12 cellular contexts compared by ENCODE assay signal in the genomic region with DNA sequence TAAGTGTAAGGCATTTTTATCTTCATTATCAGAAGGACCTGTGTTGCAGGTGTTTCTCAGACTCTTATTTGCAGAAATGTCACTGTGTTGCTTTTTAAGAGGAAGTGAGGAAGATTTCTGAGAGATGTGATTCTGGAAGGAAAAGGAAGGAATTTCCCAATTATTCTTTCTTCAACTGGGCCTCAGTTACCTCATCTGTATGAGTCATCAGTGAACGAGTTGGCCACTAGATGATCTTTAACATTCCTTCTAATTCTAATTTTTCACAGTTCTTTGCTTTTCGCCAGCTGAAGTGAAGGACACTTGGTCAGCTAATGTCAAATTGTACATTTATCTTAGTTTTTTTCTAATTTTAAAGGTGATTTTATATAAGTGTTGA. TPM values are rescaled to one million over a fixed set of nuclear protein-coding genes. Genes with fewer than 3 reads are reported as not detected.
DNase-seq lines count a peak whose midpoint lies in the region; ATAC-seq, FAIRE-seq and TF ChIP-seq lines count a peak whose summit lies in the region.
"Had no signal": no experiment of that assay in that cellular context is flagged by ENCODE, and none has a peak within 500 bp of the region (broad histone marks: within the 10 kb centered on the region; RNA-seq: fewer than 3 reads in every experiment).

No MANE protein-coding gene starts in this region.

- H3K27me3 ChIP-seq in ACC112 (ENCODE audit: insufficient read depth, low read length), result no peaks in the 10 kb centered on the region
- H3K27me3 ChIP-seq in Karpas-422 (ENCODE audit: low read length), result no peaks in the 10 kb centered on the region
- no peaks in the 10 kb centered on the region for H3K27me3 ChIP-seq in K562 (ENCODE audit: control insufficient read depth in 2 of 2, insufficient read depth in 2 of 2, low read length in 2 of 2)
- H3K27me3 ChIP-seq in mesenchymal stem cell (ENCODE audit: control insufficient read depth in 1 of 2, insufficient read depth in 1 of 2, low read length in 2 of 2), result no peaks in the 10 kb centered on the region
- H3K27me3 ChIP-seq: BE2C had no signal

- in situ Hi-C loops in K562 (cut with MboI), result no loop called here

- H3K14ac ChIP-seq in mesenchymal stem cell (ENCODE audit: low read length in 2 of 2), result no peak overlapping the region

- TF ChIP-seq RAD21 in K562 (CRISPR knock-in tag; conservative IDR thresholded peaks at IDR 0.05 in 1 of 2, IDR thresholded peaks at IDR 0.05 in 1 of 2), result no peak

- intact Hi-C loops in K562 (cut with micrococcal nuclease), result loop anchor here (1.0 to 2.0 kb wide), 2 partner anchors 15 to 38 kb away; no protein-coding TSS in a partner anchor

- H4K8ac ChIP-seq in mesenchymal stem cell (ENCODE audit: low read length), result no peak overlapping the region

- no peak for TF ChIP-seq POLR2A in K562 (conservative IDR thresholded peaks at IDR 0.05)

- POLR2A ChIA-PET in K562 (lab: Yijun Ruan, JAX) (interaction anchor here (0.6 to 6.1 kb wide), 3 partner anchors 12 to 37 kb away, joined by 4 to 32 read pairs (median 4); no protein-coding TSS in a partner anchor), T-cell (lab: Charles Lee) (no interaction called here)

- H3K79me1 ChIP-seq in mesenchymal stem cell (replicated peaks; ENCODE audit: low read length, poor library complexity, severe bottlenecking), result no peaks in the 10 kb centered on the region

- H3K9me3 Mint-ChIP-seq in glutamatergic neuron (ENCODE audit: unreplicated experiment) (peaks cover 2% of the 10 kb centered on the region), T-cell (no peaks in the 10 kb centered on the region)

- DNase-seq in Karpas-422 (peak; percentile 11), K562 (ENCODE audit: extremely low read depth in 1 of 4, low spot score in 3 of 4) (no peak), mesenchymal stem cell (peak; percentile 92), glutamatergic neuron (no peak), T-cell (no peak)
- DNase-seq: NCI-H1930 had no signal

- TF ChIP-seq EP300 in K562 (IDR thresholded peaks at IDR 0.05; ENCODE audit: low read length), result peak; percentile 67

- H3K9me3 ChIP-seq in Karpas-422 (ENCODE audit: low read length) (no peaks in the 10 kb centered on the region), K562 (replicated peaks; ENCODE audit: control insufficient read depth, insufficient read depth, low read depth, low read length) (no peaks in the 10 kb centered on the region), mesenchymal stem cell (ENCODE audit: control insufficient read depth, low read length) (no peaks in the 10 kb centered on the region)
- H3K9me3 ChIP-seq: BE2C had no signal

- BruUV-seq in K562 (replicated peaks; lab: Mats Ljungman, UMichigan), result no TSS peak

- H3K27ac Mint-ChIP-seq in glutamatergic neuron (ENCODE audit: unreplicated experiment), result no peak overlapping the region
- no peak overlapping the region for H3K27ac Mint-ChIP-seq in T-cell

- H3K79me2 ChIP-seq in ACC112 (ENCODE audit: control insufficient read depth, insufficient read depth, low read length, unreplicated experiment) (no peaks in the 10 kb centered on the region), Karpas-422 (ENCODE audit: low read length) (no peaks in the 10 kb centered on the region), K562 (ENCODE audit: control insufficient read depth, insufficient read depth, low read length) (no peaks in the 10 kb centered on the region)

- H2AFZ ChIP-seq in ACC112 (ENCODE audit: low read length, unreplicated experiment), result no peak overlapping the region
- no peak overlapping the region for H2AFZ ChIP-seq in Karpas-422 (ENCODE audit: low read length)
- H2AFZ ChIP-seq in K562 (ENCODE audit: low read depth, low read length), result peak overlapping the region; percentile 48
- no peak overlapping the region for H2AFZ ChIP-seq in mesenchymal stem cell (ENCODE audit: low read depth, low read length)

- TF ChIP-seq CTCF in K562 (IDR thresholded peaks at IDR 0.05 in 2 of 3, conservative IDR thresholded peaks at IDR 0.05 in 1 of 3; ENCODE audit: insufficient read depth in 2 of 3, low read depth in 1 of 3, low read length in 3 of 3) (no peak), glutamatergic neuron (IDR thresholded peaks at IDR 0.05; ENCODE audit: partially characterized antibody, unreplicated experiment) (no peak)

- peaks cover 2% of the 10 kb centered on the region for H3K36me3 Mint-ChIP-seq in glutamatergic neuron (ENCODE audit: unreplicated experiment)
- no peaks in the 10 kb centered on the region for H3K36me3 Mint-ChIP-seq in T-cell

- no peak overlapping the region for H3K23ac ChIP-seq in mesenchymal stem cell (ENCODE audit: low read length in 2 of 2)

- no peak overlapping the region for H2BK12ac ChIP-seq in mesenchymal stem cell (ENCODE audit: low read length in 2 of 2)

- H3K4me1 Mint-ChIP-seq in glutamatergic neuron (ENCODE audit: low read depth, unreplicated experiment) (peaks cover 3% of the 10 kb centered on the region), T-cell (peaks cover 4 to 9% (median 6%) of the 10 kb centered on the region in 3 donors)

- no peak overlapping the region for H3K4me2 ChIP-seq in Karpas-422 (ENCODE audit: low read depth, low read length, poor library complexity, severe bottlenecking)
- no peak overlapping the region for H3K4me2 ChIP-seq in K562 (ENCODE audit: insufficient read depth, low read length)
- no peak overlapping the region for H3K4me2 ChIP-seq in mesenchymal stem cell (ENCODE audit: low read length, poor library complexity, severe bottlenecking)

- H3K4me3 ChIP-seq in ACC112 (ENCODE audit: low read depth, low read length) (peak overlapping the region; percentile 38; the same call in 1 of the 2 replicates), Karpas-422 (ENCODE audit: low read length) (no peak overlapping the region), K562 (no peak overlapping the region), mesenchymal stem cell (ENCODE audit: insufficient read depth in 1 of 2, low read depth in 1 of 2, low read length in 2 of 2) (peak overlapping the region in 1 of 2 experiments; percentile 17)
- H3K4me3 ChIP-seq: coronary artery, GM12878 had no signal

- H3K36me3 ChIP-seq in ACC112 (ENCODE audit: insufficient read depth, low read length) (no peaks in the 10 kb centered on the region), Karpas-422 (ENCODE audit: insufficient read depth, low read length) (no peaks in the 10 kb centered on the region), K562 (ENCODE audit: control insufficient read depth, insufficient read depth, low read length) (no peaks in the 10 kb centered on the region), mesenchymal stem cell (ENCODE audit: control insufficient read depth in 1 of 2, insufficient read depth in 2 of 2, low read depth in 1 of 2, low read length in 2 of 2) (no peaks in the 10 kb centered on the region)
- H3K36me3 ChIP-seq: BE2C had no signal

- no peak overlapping the region for H2BK5ac ChIP-seq in mesenchymal stem cell (ENCODE audit: low read depth, low read length, poor library complexity, severe bottlenecking)

- CTCF ChIA-PET in K562 (lab: Yijun Ruan, JAX; ENCODE audit: low intra/inter-chr PET ratio), result interaction anchor here (0.6 to 1.4 kb wide), 3 partner anchors 17 to 155 kb away, joined by 3 to 4 read pairs (median 3); no protein-coding TSS in a partner anchor
- CTCF ChIA-PET in T-cell (lab: Charles Lee), result interaction anchor here in 1 of 2 donors (1.1 kb wide), 1 partner anchor 14 kb away, joined by 3 read pairs; no protein-coding TSS in a partner anchor

- H3K27ac ChIP-seq in ACC112 (ENCODE audit: low read depth, low read length) (peak overlapping the region; percentile 88), Karpas-422 (ENCODE audit: low read length) (no peak overlapping the region), K562 (ENCODE audit: extremely low read depth, low read depth, low read length) (peak overlapping the region; percentile 32; the same call in 2 of the 3 replicates), mesenchymal stem cell (ENCODE audit: low read length, poor library complexity, severe bottlenecking) (peak overlapping the region; percentile 98)

- ATAC-seq in K562, result no peak
- no peak for ATAC-seq in GM21390 (IDR thresholded peaks at IDR 0.05; ENCODE audit: unreplicated experiment)
- ATAC-seq in GM18498 (IDR thresholded peaks at IDR 0.05; ENCODE audit: unreplicated experiment), result no peak
- no peak for ATAC-seq in T-cell (replicated peaks in 1 of 4)

- H2BK120ac ChIP-seq in mesenchymal stem cell (ENCODE audit: low read depth, low read length), result no peak overlapping the region

- WGBS in K562 (ENCODE audit: insufficient coverage, low coverage, missing lambda C conversion rate), result 52% methylated on average over 2 of the region's 2 CpGs
- 0% methylated on average over 1 of the region's 2 CpGs for WGBS in mesenchymal stem cell

- H4K20me1 ChIP-seq in Karpas-422 (ENCODE audit: insufficient read depth, low read depth, low read length) (no peaks in the 10 kb centered on the region), K562 (replicated peaks; ENCODE audit: control insufficient read depth, insufficient read depth, low read length) (no peaks in the 10 kb centered on the region)

- H3K4me3 Mint-ChIP-seq in glutamatergic neuron (ENCODE audit: unreplicated experiment) (no peak overlapping the region), T-cell (no peak overlapping the region)

- H3K9me1 ChIP-seq in K562 (ENCODE audit: control insufficient read depth, insufficient read depth, low read length), result no peaks in the 10 kb centered on the region

- H2BK15ac ChIP-seq in mesenchymal stem cell (ENCODE audit: low read depth, poor library complexity, severe bottlenecking), result no peak overlapping the region

- no peaks in the 10 kb centered on the region for H3K27me3 Mint-ChIP-seq in glutamatergic neuron (ENCODE audit: unreplicated experiment)
- peaks cover 8 to 11% of the 10 kb centered on the region in 2 donors for H3K27me3 Mint-ChIP-seq in T-cell

- H3K4ac ChIP-seq in mesenchymal stem cell (ENCODE audit: low read depth in 1 of 2, low read length in 2 of 2), result no peak overlapping the region

- no peaks in the 10 kb centered on the region for H3K9me2 ChIP-seq in Karpas-422 (replicated peaks; ENCODE audit: insufficient read depth, low read length)

- no peak overlapping the region for H2AK5ac ChIP-seq in mesenchymal stem cell (ENCODE audit: low read length, severe bottlenecking)

- FAIRE-seq in K562 (lab: Jason Lieb, UNC), result no peak

- H3K18ac ChIP-seq in mesenchymal stem cell (ENCODE audit: low read depth in 1 of 2, low read length in 2 of 2), result no peak overlapping the region

- no peak overlapping the region for H4K91ac ChIP-seq in mesenchymal stem cell (ENCODE audit: low read length)

- H3K4me1 ChIP-seq in ACC112 (ENCODE audit: control insufficient read depth, insufficient read depth, low read length, unreplicated experiment), result peaks cover 61% of the 10 kb centered on the region
- peaks cover 5% of the 10 kb centered on the region; the same call in 1 of the 2 replicates for H3K4me1 ChIP-seq in Karpas-422 (ENCODE audit: low read length)
- H3K4me1 ChIP-seq in K562 (replicated peaks in 1 of 2; ENCODE audit: control insufficient read depth in 2 of 2, insufficient read depth in 2 of 2, low read length in 2 of 2), result peaks cover 19 to 69% of the 10 kb centered on the region in 2 experiments
- peaks cover 12% of the 10 kb centered on the region for H3K4me1 ChIP-seq in mesenchymal stem cell (ENCODE audit: control insufficient read depth, insufficient read depth, low read depth, low read length)
- H3K4me1 ChIP-seq: BE2C had no signal

- H3K9ac ChIP-seq in Karpas-422 (ENCODE audit: low read length), result no peak overlapping the region
- peak overlapping the region in 1 of 2 experiments; percentile 14; a peak in 1 of 4 replicates for H3K9ac ChIP-seq in K562 (ENCODE audit: insufficient read depth in 1 of 2, low read depth in 2 of 2, low read length in 2 of 2)
- H3K9ac ChIP-seq in mesenchymal stem cell (ENCODE audit: low read length), result peak overlapping the region; percentile 74

RNA-seq across cellular contexts. Expression of a gene that starts 28.9 kb away (rescaled TPM):
- total RNA-seq in Karpas-422 (2014; rRNA removed; shearing (Covaris generic); ENCODE audit: low replicate concordance), result not detected in 2 replicates
- total RNA-seq in K562 (2011; cell fraction: chromatin; rRNA removed; ENCODE audit: low replicate concordance), result not detected in 2 replicates
- 0.33 TPM in 1 of 2 replicates, not detected in the other for total RNA-seq in K562 (2011; cell fraction: nucleolus; rRNA removed)
- total RNA-seq in K562 (2011; cell fraction: nucleoplasm; rRNA removed), result not detected in 2 replicates
- 0.33 TPM in 1 of 2 replicates, not detected in the other for total RNA-seq in K562 (2014; rRNA removed)
- not detected in 2 replicates for total RNA-seq in K562 (2014; rRNA removed; fragmentation: Illumina TruSeq; extraction: Trizol)
- not detected in 2 replicates for total RNA-seq in K562 (2015; rRNA removed; fragmentation: Illumina TruSeq; extraction: Trizol)
- total RNA-seq in K562 (2021), result not detected in 2 replicates
- 0.19 TPM in 1 of 2 replicates, not detected in the other for polyA plus RNA-seq in K562 (2011; rRNA removed)
- 0.27 TPM in 1 of 2 replicates, not detected in the other for polyA plus RNA-seq in K562 (2011; cell fraction: cytosol; rRNA removed)
- polyA plus RNA-seq in K562 (2011; cell fraction: nucleus; rRNA removed), result 0.41 and 0.52 TPM in 2 replicates
- 0.19 TPM in 1 of 2 replicates, not detected in the other for polyA plus RNA-seq in K562 (2012)
- not detected in 2 replicates for polyA plus RNA-seq in K562 (2014; fragmentation: Illumina TruSeq; extraction: Trizol)
- not detected for polyA plus RNA-seq in K562 (2014; fragmentation: Nextera tagmentation; extraction: Ambion mirVana)
- not detected in 2 replicates for polyA plus RNA-seq in K562 (2014; rRNA removed)
- polyA minus RNA-seq in K562 (2011; rRNA and poly(A)+ RNA removed), result not detected in 2 replicates
- polyA minus RNA-seq in K562 (2011; cell fraction: cytosol; rRNA and poly(A)+ RNA removed), result not detected in 2 replicates
- polyA minus RNA-seq in K562 (2011; cell fraction: nucleus; rRNA and poly(A)+ RNA removed), result 0.54 TPM in 1 of 2 replicates, not detected in the other
- 0.51 TPM for polyA plus RNA-seq in mesenchymal stem cell (2013, experiment 1 of 2)
- 0.70 TPM for polyA plus RNA-seq in mesenchymal stem cell (2013, experiment 2 of 2)
- total RNA-seq in glutamatergic neuron (ENCODE audit: unreplicated experiment), result not detected
- total RNA-seq in T-cell, result 1 to 10 TPM in 2 of 5 donors, under 1 TPM in 3; 0.55 to 1.6 (median 0.66) TPM
- polyA plus RNA-seq: GM12878 had no signal

Comparison
In these comparisons a context has a peak if more than half of its experiments do, and no peak if none do; other contexts are left out.
1. DNase-seq: peak in Karpas-422 (single experiment) and mesenchymal stem cell (single experiment); none in K562 (0 of 4), glutamatergic neuron (single experiment) and T-cell (0 of 34).